ENCODE assay signal across 15 cellular contexts in the genomic region with DNA sequence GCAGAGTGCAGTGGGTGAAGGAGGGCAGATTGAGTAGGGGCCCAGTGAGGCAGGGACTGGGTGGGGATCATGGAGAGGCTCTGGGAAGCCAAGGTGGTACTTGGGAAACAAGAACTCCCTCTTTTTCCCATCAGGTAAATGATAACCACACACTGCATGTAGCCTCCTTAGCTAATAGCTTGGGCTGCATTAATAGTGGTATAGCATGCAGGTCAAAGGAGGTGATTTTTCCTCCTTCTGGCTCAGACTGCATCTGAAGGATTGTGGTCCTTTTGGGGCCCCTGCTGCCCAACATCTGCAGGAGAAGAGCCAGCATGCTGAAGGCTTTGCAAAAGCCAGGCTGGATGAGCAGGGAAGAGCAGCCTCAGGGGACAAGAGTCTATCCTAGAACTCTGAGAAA. TPM values are rescaled to one million over a fixed set of nuclear protein-coding genes. Genes with fewer than 3 reads are reported as not detected.
A peak's percentile ranks its signal among the peaks of the same experiment; 100 is the strongest.
DNase-seq lines count a peak whose midpoint lies in the region; ATAC-seq and TF ChIP-seq lines count a peak whose summit lies in the region.
"Had no signal": no experiment of that assay in that cellular context is flagged by ENCODE, and none has a peak within 500 bp of the region (broad histone marks: within the 10 kb centered on the region; RNA-seq: fewer than 3 reads in every experiment).

No MANE protein-coding gene starts in this region.

- no peak overlapping the region for H3K4me3 ChIP-seq in KMS-11 (IDR thresholded peaks at IDR 0.05; ENCODE audit: insufficient read depth, low read depth, low read length)
- no peak overlapping the region for H3K4me3 ChIP-seq in CD8-positive, alpha-beta memory T cell (ENCODE audit: low read length)
- no peak overlapping the region for H3K4me3 ChIP-seq in suprapubic skin
- H3K4me3 ChIP-seq: PC-9 had no signal

- no peak for TF ChIP-seq POLR2A in suprapubic skin (IDR thresholded peaks at IDR 0.05)

- DNase-seq in activated CD8-positive, alpha-beta T cell treated with anti-CD3 and anti-CD28 coated beads, Interleukin-2, amount 10 ng/mL, durations not matched to agents 7 days and 5 days, result no peak
- DNase-seq in activated CD8-positive, alpha-beta T cell treated with anti-CD3 and anti-CD28 coated beads for 36 hours, result no peak
- no peak for DNase-seq in central memory CD8-positive, alpha-beta T cell (ENCODE audit: low spot score in 2 of 2)
- DNase-seq in stimulated activated naive B cell treated with anti-CD40 and anti-IgM and Interleukin-4, amounts not matched to agents 10 μg/mL and 1 μg/mL and 100 μg/mL, for 72 hours, result no peak
- DNase-seq in CD8-positive, alpha-beta memory T cell, result no peak
- DNase-seq in suprapubic skin (ENCODE audit: low spot score in 2 of 2), result no peak
- DNase-seq: CD4-positive, alpha-beta T cell; NCI-H1092 treated with DMSO at 0.1 percent for 48 hours; NCI-H1694; NCI-H2107; NCI-H345; NCI-H69; NK-92 treated with Interleukin-12 subunit alpha and Interleukin-12 subunit beta, amount 100 ng/mL, for 24 hours; PC-9 had no signal

- no peaks in the 10 kb centered on the region for H3K27me3 Mint-ChIP-seq in activated CD8-positive, alpha-beta T cell treated with anti-CD3 and anti-CD28 coated beads, Interleukin-2, amount 10 ng/mL, durations not matched to agents 7 days and 5 days (ENCODE audit: low read depth)
- peaks cover 13% of the 10 kb centered on the region for H3K27me3 Mint-ChIP-seq in activated CD8-positive, alpha-beta T cell treated with anti-CD3 and anti-CD28 coated beads for 36 hours
- no peaks in the 10 kb centered on the region for H3K27me3 Mint-ChIP-seq in central memory CD8-positive, alpha-beta T cell
- peaks cover 4 to 5% of the 10 kb centered on the region in 2 donors for H3K27me3 Mint-ChIP-seq in stimulated activated naive B cell treated with anti-CD40 and anti-IgM and Interleukin-4, amounts not matched to agents 10 μg/mL and 1 μg/mL and 100 μg/mL, for 72 hours
- peaks cover 7 to 8% of the 10 kb centered on the region in 2 donors for H3K27me3 Mint-ChIP-seq in CD8-positive, alpha-beta memory T cell

- peak overlapping the region; percentile 52 for H3K27ac Mint-ChIP-seq in activated CD8-positive, alpha-beta T cell treated with anti-CD3 and anti-CD28 coated beads, Interleukin-2, amount 10 ng/mL, durations not matched to agents 7 days and 5 days
- no peak overlapping the region for H3K27ac Mint-ChIP-seq in activated CD8-positive, alpha-beta T cell treated with anti-CD3 and anti-CD28 coated beads for 36 hours
- peak overlapping the region; percentile 38 for H3K27ac Mint-ChIP-seq in central memory CD8-positive, alpha-beta T cell (ENCODE audit: low read depth)
- peak overlapping the region; percentile 11 for H3K27ac Mint-ChIP-seq in stimulated activated naive B cell treated with anti-CD40 and anti-IgM and Interleukin-4, amounts not matched to agents 10 μg/mL and 1 μg/mL and 100 μg/mL, for 72 hours
- H3K27ac Mint-ChIP-seq in CD8-positive, alpha-beta memory T cell, result no peak overlapping the region
- H3K27ac Mint-ChIP-seq: CD4-positive, alpha-beta T cell had no signal

- H3K27ac ChIP-seq in KMS-11 (no peak overlapping the region), suprapubic skin (no peak overlapping the region)
- H3K27ac ChIP-seq in CD8-positive, alpha-beta memory T cell (ENCODE audit: low read depth, low read length), result no peak overlapping the region
- H3K27ac ChIP-seq: PC-9 had no signal

- H3K36me3 Mint-ChIP-seq in activated CD8-positive, alpha-beta T cell treated with anti-CD3 and anti-CD28 coated beads, Interleukin-2, amount 10 ng/mL, durations not matched to agents 7 days and 5 days (ENCODE audit: low read depth), result peaks cover 38% of the 10 kb centered on the region
- H3K36me3 Mint-ChIP-seq in activated CD8-positive, alpha-beta T cell treated with anti-CD3 and anti-CD28 coated beads for 36 hours (ENCODE audit: low read depth), result peaks cover 7% of the 10 kb centered on the region
- H3K36me3 Mint-ChIP-seq in central memory CD8-positive, alpha-beta T cell (ENCODE audit: insufficient read depth), result peaks cover 2% of the 10 kb centered on the region
- peaks cover 9 to 14% of the 10 kb centered on the region in 2 donors for H3K36me3 Mint-ChIP-seq in stimulated activated naive B cell treated with anti-CD40 and anti-IgM and Interleukin-4, amounts not matched to agents 10 μg/mL and 1 μg/mL and 100 μg/mL, for 72 hours
- no peaks in the 10 kb centered on the region for H3K36me3 Mint-ChIP-seq in CD8-positive, alpha-beta memory T cell

- no peak overlapping the region for H3K4me3 Mint-ChIP-seq in activated CD8-positive, alpha-beta T cell treated with anti-CD3 and anti-CD28 coated beads, Interleukin-2, amount 10 ng/mL, durations not matched to agents 7 days and 5 days
- no peak overlapping the region for H3K4me3 Mint-ChIP-seq in activated CD8-positive, alpha-beta T cell treated with anti-CD3 and anti-CD28 coated beads for 36 hours
- no peak overlapping the region for H3K4me3 Mint-ChIP-seq in central memory CD8-positive, alpha-beta T cell
- H3K4me3 Mint-ChIP-seq in stimulated activated naive B cell treated with anti-CD40 and anti-IgM and Interleukin-4, amounts not matched to agents 10 μg/mL and 1 μg/mL and 100 μg/mL, for 72 hours, result no peak overlapping the region
- H3K4me3 Mint-ChIP-seq in CD8-positive, alpha-beta memory T cell, result no peak overlapping the region
- H3K4me3 Mint-ChIP-seq: CD4-positive, alpha-beta T cell had no signal

- CTCF ChIA-PET in activated CD8-positive, alpha-beta T cell treated with anti-CD3 and anti-CD28 coated beads, Interleukin-2, amount 10 ng/mL, durations not matched to agents 7 days and 5 days (lab: Charles Lee), result interaction anchor here (0.8 to 2.9 kb wide), 4 partner anchors 40 to 291 kb away, joined by 3 to 15 read pairs (median 4); no protein-coding TSS in a partner anchor
- CTCF ChIA-PET in activated CD8-positive, alpha-beta T cell treated with anti-CD3 and anti-CD28 coated beads for 36 hours (lab: Charles Lee), result no interaction called here
- CTCF ChIA-PET in CD8-positive, alpha-beta memory T cell (lab: Charles Lee), result no interaction called here

- TF ChIP-seq CTCF in activated CD8-positive, alpha-beta T cell treated with anti-CD3 and anti-CD28 coated beads for 36 hours (IDR thresholded peaks at IDR 0.05), result no peak
- TF ChIP-seq CTCF in KMS-11 (conservative IDR thresholded peaks at IDR 0.05; ENCODE audit: low read depth, low read length), result no peak
- TF ChIP-seq CTCF in suprapubic skin (IDR thresholded peaks at IDR 0.05), result no peak

- no peaks in the 10 kb centered on the region for H3K27me3 ChIP-seq in KMS-11 (ENCODE audit: insufficient read depth, low read depth)
- no peaks in the 10 kb centered on the region for H3K27me3 ChIP-seq in CD8-positive, alpha-beta memory T cell (ENCODE audit: insufficient read depth, low read length, poor library complexity, severe bottlenecking)
- H3K27me3 ChIP-seq in suprapubic skin, result no peaks in the 10 kb centered on the region

- no peaks in the 10 kb centered on the region for H4K20me1 ChIP-seq in KMS-11 (ENCODE audit: insufficient read depth)

- TF ChIP-seq EP300 in suprapubic skin (IDR thresholded peaks at IDR 0.05), result no peak

- no peaks in the 10 kb centered on the region for H3K79me2 ChIP-seq in KMS-11 (ENCODE audit: insufficient read depth, low read depth)

- intact Hi-C loops in activated CD8-positive, alpha-beta T cell treated with anti-CD3 and anti-CD28 coated beads for 36 hours (cut with micrococcal nuclease), result no loop called here

- POLR2A ChIA-PET in activated CD8-positive, alpha-beta T cell treated with anti-CD3 and anti-CD28 coated beads, Interleukin-2, amount 10 ng/mL, durations not matched to agents 7 days and 5 days (lab: Charles Lee), result interaction anchor here (1.2 kb wide), 1 partner anchor 26 kb away, joined by 3 read pairs; no protein-coding TSS in a partner anchor
- POLR2A ChIA-PET in activated CD8-positive, alpha-beta T cell treated with anti-CD3 and anti-CD28 coated beads for 36 hours (lab: Charles Lee), result interaction anchor here (0.7 to 0.9 kb wide), 2 partner anchors 23 to 80 kb away, joined by 3 read pairs; no protein-coding TSS in a partner anchor
- POLR2A ChIA-PET in CD8-positive, alpha-beta memory T cell (lab: Charles Lee), result no interaction called here

- H3K4me2 ChIP-seq in KMS-11, result peak overlapping the region; percentile 67; the same call in 1 of the 2 replicates
- H3K4me2 ChIP-seq: PC-9 had no signal

- H3K4me1 Mint-ChIP-seq in activated CD8-positive, alpha-beta T cell treated with anti-CD3 and anti-CD28 coated beads, Interleukin-2, amount 10 ng/mL, durations not matched to agents 7 days and 5 days (ENCODE audit: low read depth), result peaks cover 58% of the 10 kb centered on the region
- H3K4me1 Mint-ChIP-seq in activated CD8-positive, alpha-beta T cell treated with anti-CD3 and anti-CD28 coated beads for 36 hours (ENCODE audit: low read depth), result peaks cover 31% of the 10 kb centered on the region
- H3K4me1 Mint-ChIP-seq in central memory CD8-positive, alpha-beta T cell, result peaks cover 37% of the 10 kb centered on the region
- H3K4me1 Mint-ChIP-seq in stimulated activated naive B cell treated with anti-CD40 and anti-IgM and Interleukin-4, amounts not matched to agents 10 μg/mL and 1 μg/mL and 100 μg/mL, for 72 hours, result peaks cover 39 to 62% of the 10 kb centered on the region in 2 donors
- H3K4me1 Mint-ChIP-seq in CD8-positive, alpha-beta memory T cell, result peaks cover 24 to 52% (median 43%) of the 10 kb centered on the region in 3 donors

- H3K4me1 ChIP-seq in KMS-11 (ENCODE audit: low read depth, poor library complexity, severe bottlenecking), result peaks cover 70% of the 10 kb centered on the region
- peaks cover 33% of the 10 kb centered on the region for H3K4me1 ChIP-seq in CD8-positive, alpha-beta memory T cell (ENCODE audit: insufficient read depth, low read length)
- peaks cover 13% of the 10 kb centered on the region for H3K4me1 ChIP-seq in suprapubic skin

- no peak overlapping the region for H3K9ac ChIP-seq in KMS-11

- no peak overlapping the region for H2AFZ ChIP-seq in KMS-11 (ENCODE audit: low read depth)
- H2AFZ ChIP-seq: PC-9 had no signal

- peaks cover 4% of the 10 kb centered on the region for H3K9me3 Mint-ChIP-seq in activated CD8-positive, alpha-beta T cell treated with anti-CD3 and anti-CD28 coated beads, Interleukin-2, amount 10 ng/mL, durations not matched to agents 7 days and 5 days (ENCODE audit: insufficient read depth)
- peaks cover 9% of the 10 kb centered on the region for H3K9me3 Mint-ChIP-seq in activated CD8-positive, alpha-beta T cell treated with anti-CD3 and anti-CD28 coated beads for 36 hours
- H3K9me3 Mint-ChIP-seq in central memory CD8-positive, alpha-beta T cell, result no peaks in the 10 kb centered on the region
- H3K9me3 Mint-ChIP-seq in stimulated activated naive B cell treated with anti-CD40 and anti-IgM and Interleukin-4, amounts not matched to agents 10 μg/mL and 1 μg/mL and 100 μg/mL, for 72 hours, result peaks cover 0 to 7% of the 10 kb centered on the region in 2 donors
- H3K9me3 Mint-ChIP-seq in CD8-positive, alpha-beta memory T cell, result peaks cover 0 to 4% (median 0%) of the 10 kb centered on the region in 5 donors

- no peaks in the 10 kb centered on the region for H3K9me3 ChIP-seq in CD8-positive, alpha-beta memory T cell (ENCODE audit: low read length)
- no peaks in the 10 kb centered on the region for H3K9me3 ChIP-seq in suprapubic skin

- no peak for ATAC-seq in activated CD8-positive, alpha-beta T cell treated with anti-CD3 and anti-CD28 coated beads, Interleukin-2, amount 10 ng/mL, durations not matched to agents 7 days and 5 days
- no peak for ATAC-seq in activated CD8-positive, alpha-beta T cell treated with anti-CD3 and anti-CD28 coated beads for 36 hours
- ATAC-seq in central memory CD8-positive, alpha-beta T cell (replicated peaks; ENCODE audit: extremely low read depth, poor library complexity, severe bottlenecking), result no peak
- ATAC-seq in stimulated activated naive B cell treated with anti-CD40 and anti-IgM and Interleukin-4, amounts not matched to agents 10 μg/mL and 1 μg/mL and 100 μg/mL, for 72 hours (replicated peaks), result no peak

- H3K36me3 ChIP-seq in KMS-11 (ENCODE audit: insufficient read depth) (no peaks in the 10 kb centered on the region), suprapubic skin (no peaks in the 10 kb centered on the region)
- H3K36me3 ChIP-seq in CD8-positive, alpha-beta memory T cell (ENCODE audit: insufficient read depth, low read length), result no peaks in the 10 kb centered on the region

RNA-seq across cellular contexts. Expression of a gene that starts 45.4 kb away (rescaled TPM):
- 10 to 100 TPM; 27.3 to 29.1 TPM for total RNA-seq in activated CD8-positive, alpha-beta T cell treated with anti-CD3 and anti-CD28 coated beads, Interleukin-2, amount 10 ng/mL, durations not matched to agents 7 days and 5 days
- 10 to 100 TPM; 25.7 to 26.6 TPM for total RNA-seq in activated CD8-positive, alpha-beta T cell treated with anti-CD3 and anti-CD28 coated beads for 36 hours
- 10 to 100 TPM; 35.5 to 39.2 TPM for total RNA-seq in CD8-positive, alpha-beta memory T cell
- 12.8 TPM for polyA plus RNA-seq in CD8-positive, alpha-beta memory T cell
- 10 to 100 TPM in 2 of 4 donors, 1 to 10 TPM in 2; 7.4 to 25.7 (median 13.1) TPM for total RNA-seq in suprapubic skin

Comparison
In these comparisons a context has a peak if more than half of its experiments do, and no peak if none do; other contexts are left out.
1. H3K27ac Mint-ChIP-seq: peak in activated CD8-positive, alpha-beta T cell treated with anti-CD3 and anti-CD28 coated beads, Interleukin-2, amount 10 ng/mL, durations not matched to agents 7 days and 5 days (single experiment), central memory CD8-positive, alpha-beta T cell (single experiment) and stimulated activated naive B cell treated with anti-CD40 and anti-IgM and Interleukin-4, amounts not matched to agents 10 μg/mL and 1 μg/mL and 100 μg/mL, for 72 hours (single experiment); none in activated CD8-positive, alpha-beta T cell treated with anti-CD3 and anti-CD28 coated beads for 36 hours (single experiment) and CD8-positive, alpha-beta memory T cell (0 of 8).